ENCODE assay signal across 1 cellular context in the genomic region with DNA sequence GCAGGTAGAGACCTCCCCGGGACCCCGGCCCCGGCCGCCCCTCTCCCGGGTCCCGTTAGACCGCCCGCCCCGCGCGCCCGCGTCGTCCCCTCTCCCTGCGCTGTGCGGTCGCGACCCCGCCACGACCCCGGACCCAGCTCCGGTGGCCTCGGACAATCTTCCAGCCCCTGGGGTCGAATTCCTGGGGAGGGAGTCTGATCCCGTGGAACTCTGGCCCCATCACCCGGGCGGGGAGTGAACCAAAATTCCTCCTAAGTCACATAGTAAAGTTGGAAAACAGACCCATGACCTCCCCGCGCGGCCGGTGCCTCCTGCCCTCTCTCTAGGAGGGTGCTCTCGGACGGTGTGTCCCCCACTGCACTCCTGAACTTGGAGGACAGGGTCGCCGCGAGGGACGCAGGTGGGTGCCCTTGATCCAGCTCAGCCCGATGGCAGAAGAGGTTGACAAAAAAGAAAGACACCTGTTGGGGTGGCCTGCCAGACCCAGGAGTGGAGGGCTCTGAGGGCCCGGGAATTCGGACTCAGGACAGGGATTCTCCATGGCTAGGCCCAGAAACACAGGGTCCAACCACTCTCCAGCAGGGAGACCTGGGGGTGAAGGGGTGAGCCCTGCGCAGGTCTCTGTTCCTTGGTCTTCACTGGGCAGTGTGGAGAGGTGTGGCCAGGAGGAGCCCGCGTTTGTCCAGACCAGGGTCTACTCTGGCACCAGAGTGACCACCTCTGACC.
A peak's percentile ranks its signal among the peaks of the same experiment; 100 is the strongest.
TF ChIP-seq lines count a peak whose summit lies in the region.

No MANE protein-coding gene starts in this region.

TF ChIP-seq in K562, 482 proteins besides CTCF, POLR2A, EP300 and RAD21 (continued from another document and continues in another):
- TF ChIP-seq, protein P1, sequence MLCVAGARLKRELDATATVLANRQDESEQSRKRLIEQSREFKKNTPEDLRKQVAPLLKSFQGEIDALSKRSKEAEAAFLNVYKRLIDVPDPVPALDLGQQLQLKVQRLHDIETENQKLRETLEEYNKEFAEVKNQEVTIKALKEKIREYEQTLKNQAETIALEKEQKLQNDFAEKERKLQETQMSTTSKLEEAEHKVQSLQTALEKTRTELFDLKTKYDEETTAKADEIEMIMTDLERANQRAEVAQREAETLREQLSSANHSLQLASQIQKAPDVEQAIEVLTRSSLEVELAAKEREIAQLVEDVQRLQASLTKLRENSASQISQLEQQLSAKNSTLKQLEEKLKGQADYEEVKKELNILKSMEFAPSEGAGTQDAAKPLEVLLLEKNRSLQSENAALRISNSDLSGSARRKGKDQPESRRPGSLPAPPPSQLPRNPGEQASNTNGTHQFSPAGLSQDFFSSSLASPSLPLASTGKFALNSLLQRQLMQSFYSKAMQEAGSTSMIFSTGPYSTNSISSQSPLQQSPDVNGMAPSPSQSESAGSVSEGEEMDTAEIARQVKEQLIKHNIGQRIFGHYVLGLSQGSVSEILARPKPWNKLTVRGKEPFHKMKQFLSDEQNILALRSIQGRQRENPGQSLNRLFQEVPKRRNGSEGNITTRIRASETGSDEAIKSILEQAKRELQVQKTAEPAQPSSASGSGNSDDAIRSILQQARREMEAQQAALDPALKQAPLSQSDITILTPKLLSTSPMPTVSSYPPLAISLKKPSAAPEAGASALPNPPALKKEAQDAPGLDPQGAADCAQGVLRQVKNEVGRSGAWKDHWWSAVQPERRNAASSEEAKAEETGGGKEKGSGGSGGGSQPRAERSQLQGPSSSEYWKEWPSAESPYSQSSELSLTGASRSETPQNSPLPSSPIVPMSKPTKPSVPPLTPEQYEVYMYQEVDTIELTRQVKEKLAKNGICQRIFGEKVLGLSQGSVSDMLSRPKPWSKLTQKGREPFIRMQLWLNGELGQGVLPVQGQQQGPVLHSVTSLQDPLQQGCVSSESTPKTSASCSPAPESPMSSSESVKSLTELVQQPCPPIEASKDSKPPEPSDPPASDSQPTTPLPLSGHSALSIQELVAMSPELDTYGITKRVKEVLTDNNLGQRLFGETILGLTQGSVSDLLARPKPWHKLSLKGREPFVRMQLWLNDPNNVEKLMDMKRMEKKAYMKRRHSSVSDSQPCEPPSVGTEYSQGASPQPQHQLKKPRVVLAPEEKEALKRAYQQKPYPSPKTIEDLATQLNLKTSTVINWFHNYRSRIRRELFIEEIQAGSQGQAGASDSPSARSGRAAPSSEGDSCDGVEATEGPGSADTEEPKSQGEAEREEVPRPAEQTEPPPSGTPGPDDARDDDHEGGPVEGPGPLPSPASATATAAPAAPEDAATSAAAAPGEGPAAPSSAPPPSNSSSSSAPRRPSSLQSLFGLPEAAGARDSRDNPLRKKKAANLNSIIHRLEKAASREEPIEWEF (CRISPR knock-in tag; IDR thresholded peaks at IDR 0.05): no peak
- TF ChIP-seq KDM5B (IDR thresholded peaks at IDR 0.05; ENCODE audit: insufficient replicate concordance, low read depth, low read length) (peak; percentile 46), NR3C1 (CRISPR knock-in tag; IDR thresholded peaks at IDR 0.05) (no peak), EZH2 (IDR thresholded peaks at IDR 0.05; ENCODE audit: borderline replicate concordance, low read depth, low read length) (no peak), MYBL2 (IDR thresholded peaks at IDR 0.05; ENCODE audit: low read depth) (no peak), MYBL2 (CRISPR knock-in tag; IDR thresholded peaks at IDR 0.05; ENCODE audit: borderline replicate concordance) (no peak), CHD1 (IDR thresholded peaks at IDR 0.05; ENCODE audit: low read length) (peak; percentile 57), FOXA3 (CRISPR knock-in tag; conservative IDR thresholded peaks at IDR 0.05 in 1 of 2, IDR thresholded peaks at IDR 0.05 in 1 of 2) (0 out of 4 replicates have a peak, but pooled peaks of 1 of the 2 experiments have one; percentile 44), TAF1 (IDR thresholded peaks at IDR 0.05; ENCODE audit: control insufficient read depth, extremely low read depth, insufficient read depth, low read length, severe bottlenecking) (peak; percentile 11), SMC3 (conservative IDR thresholded peaks at IDR 0.05; ENCODE audit: insufficient read depth, low read depth, low read length) (no peak), ZBTB7A (IDR thresholded peaks at IDR 0.05; ENCODE audit: borderline replicate concordance, control insufficient read depth, low read depth, low read length) (peak; percentile 84), RFX5 (IDR thresholded peaks at IDR 0.05; ENCODE audit: low read depth, low read length) (no peak), CBX8 (IDR thresholded peaks at IDR 0.05; ENCODE audit: borderline replicate concordance, extremely low read depth, low read depth, low read length, poor library complexity, severe bottlenecking) (no peak), RCOR1 (IDR thresholded peaks at IDR 0.05; ENCODE audit: borderline replicate concordance in 1 of 2, low read depth in 2 of 2, low read length in 2 of 2) (0 out of 4 replicates have a peak, but pooled peaks of 1 of the 2 experiments have one; percentile 1), ZBTB1 (CRISPR knock-in tag; IDR thresholded peaks at IDR 0.05; ENCODE audit: borderline replicate concordance, low read depth) (0 out of 2 replicates have a peak, but pooled peaks have one; percentile 22), SMAD3 (CRISPR knock-in tag; conservative IDR thresholded peaks at IDR 0.05) (no peak), GATAD2A (IDR thresholded peaks at IDR 0.05) (0 out of 2 replicates have a peak, but pooled peaks have one; percentile 48), MTA3 (IDR thresholded peaks at IDR 0.05; ENCODE audit: borderline replicate concordance) (0 out of 2 replicates have a peak, but pooled peaks have one; percentile 45), POU5F1 (IDR thresholded peaks at IDR 0.05; ENCODE audit: borderline replicate concordance, low read depth, low read length, partially characterized antibody) (no peak), SRSF3 (IDR thresholded peaks at IDR 0.05; ENCODE audit: insufficient read depth, low read length) (no peak), FOSL1 (tag; conservative IDR thresholded peaks at IDR 0.05) (0 out of 2 replicates have a peak, but pooled peaks have one; percentile 14)
- TF ChIP-seq, protein P2, sequence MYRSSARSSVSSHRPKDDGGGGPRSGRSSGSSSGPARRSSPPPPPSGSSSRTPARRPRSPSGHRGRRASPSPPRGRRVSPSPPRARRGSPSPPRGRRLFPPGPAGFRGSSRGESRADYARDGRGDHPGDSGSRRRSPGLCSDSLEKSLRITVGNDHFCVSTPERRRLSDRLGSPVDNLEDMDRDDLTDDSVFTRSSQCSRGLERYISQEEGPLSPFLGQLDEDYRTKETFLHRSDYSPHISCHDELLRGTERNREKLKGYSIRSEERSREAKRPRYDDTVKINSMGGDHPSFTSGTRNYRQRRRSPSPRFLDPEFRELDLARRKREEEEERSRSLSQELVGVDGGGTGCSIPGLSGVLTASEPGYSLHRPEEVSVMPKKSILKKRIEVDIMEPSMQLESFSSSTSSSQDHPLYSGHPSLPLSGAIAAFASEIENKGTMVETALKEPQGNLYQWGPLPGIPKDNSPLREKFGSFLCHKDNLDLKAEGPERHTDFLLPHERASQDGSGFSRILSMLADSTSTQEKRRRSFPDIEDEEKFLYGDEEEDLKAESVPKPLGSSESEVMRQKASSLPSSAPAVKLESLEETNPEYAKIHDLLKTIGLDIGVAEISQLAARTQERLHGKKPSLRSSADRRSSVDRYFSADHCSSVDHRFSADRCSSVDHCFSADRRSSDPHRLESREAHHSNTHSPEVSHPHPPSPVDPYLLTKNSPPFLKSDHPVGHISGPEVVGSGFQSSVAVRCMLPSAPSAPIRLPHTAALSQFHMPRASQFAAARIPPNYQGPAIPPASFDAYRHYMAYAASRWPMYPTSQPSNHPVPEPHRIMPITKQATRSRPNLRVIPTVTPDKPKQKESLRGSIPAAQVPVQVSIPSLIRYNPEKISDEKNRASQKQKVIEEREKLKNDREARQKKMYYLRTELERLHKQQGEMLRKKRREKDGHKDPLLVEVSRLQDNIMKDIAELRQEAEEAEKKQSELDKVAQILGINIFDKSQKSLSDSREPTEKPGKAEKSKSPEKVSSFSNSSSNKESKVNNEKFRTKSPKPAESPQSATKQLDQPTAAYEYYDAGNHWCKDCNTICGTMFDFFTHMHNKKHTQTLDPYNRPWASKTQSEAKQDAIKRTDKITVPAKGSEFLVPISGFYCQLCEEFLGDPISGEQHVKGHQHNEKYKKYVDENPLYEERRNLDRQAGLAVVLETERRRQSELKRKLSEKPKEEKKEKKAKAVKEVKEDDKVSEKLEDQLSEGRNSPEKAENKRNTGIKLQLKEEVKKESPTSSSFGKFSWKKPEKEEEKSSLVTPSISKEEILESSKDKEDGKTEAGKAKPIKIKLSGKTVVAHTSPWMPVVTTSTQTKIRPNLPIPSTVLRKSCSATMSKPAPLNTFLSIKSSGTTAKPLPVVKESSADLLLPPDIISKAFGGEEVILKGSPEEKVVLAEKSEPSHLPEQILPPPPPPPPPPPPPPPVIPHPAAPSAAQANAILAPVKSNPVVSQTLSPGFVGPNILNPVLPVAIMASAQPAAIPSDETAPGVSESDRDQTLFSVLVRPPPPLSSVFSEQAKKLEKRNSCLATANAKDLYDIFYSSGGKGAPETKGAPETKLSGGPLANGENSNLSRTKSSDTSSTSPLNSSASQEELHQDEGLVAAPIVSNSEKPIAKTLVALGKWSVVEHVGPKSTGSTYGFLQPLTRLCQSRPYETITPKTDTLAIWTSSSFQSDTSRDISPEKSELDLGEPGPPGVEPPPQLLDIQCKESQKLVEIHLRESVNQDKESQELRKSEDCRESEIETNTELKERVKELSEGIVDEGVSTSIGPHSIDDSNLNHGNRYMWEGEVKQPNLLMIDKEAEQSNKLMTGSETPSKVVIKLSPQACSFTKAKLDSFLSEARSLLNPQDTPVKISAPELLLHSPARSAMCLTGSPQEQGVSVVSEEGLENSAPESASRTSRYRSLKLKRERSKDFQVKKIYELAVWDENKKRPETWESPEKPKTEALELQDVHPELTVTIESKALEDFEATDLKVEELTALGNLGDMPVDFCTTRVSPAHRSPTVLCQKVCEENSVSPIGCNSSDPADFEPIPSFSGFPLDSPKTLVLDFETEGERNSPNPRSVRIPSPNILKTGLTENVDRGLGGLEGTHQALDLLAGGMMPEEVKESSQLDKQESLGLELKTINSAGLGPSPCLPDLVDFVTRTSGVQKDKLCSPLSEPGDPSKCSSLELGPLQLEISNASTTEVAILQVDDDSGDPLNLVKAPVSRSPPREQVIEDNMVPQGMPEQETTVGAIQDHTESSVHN (IDR thresholded peaks at IDR 0.05; ENCODE audit: borderline replicate concordance in 1 of 2, low read depth in 1 of 2): no peak
- TF ChIP-seq, protein P3, sequence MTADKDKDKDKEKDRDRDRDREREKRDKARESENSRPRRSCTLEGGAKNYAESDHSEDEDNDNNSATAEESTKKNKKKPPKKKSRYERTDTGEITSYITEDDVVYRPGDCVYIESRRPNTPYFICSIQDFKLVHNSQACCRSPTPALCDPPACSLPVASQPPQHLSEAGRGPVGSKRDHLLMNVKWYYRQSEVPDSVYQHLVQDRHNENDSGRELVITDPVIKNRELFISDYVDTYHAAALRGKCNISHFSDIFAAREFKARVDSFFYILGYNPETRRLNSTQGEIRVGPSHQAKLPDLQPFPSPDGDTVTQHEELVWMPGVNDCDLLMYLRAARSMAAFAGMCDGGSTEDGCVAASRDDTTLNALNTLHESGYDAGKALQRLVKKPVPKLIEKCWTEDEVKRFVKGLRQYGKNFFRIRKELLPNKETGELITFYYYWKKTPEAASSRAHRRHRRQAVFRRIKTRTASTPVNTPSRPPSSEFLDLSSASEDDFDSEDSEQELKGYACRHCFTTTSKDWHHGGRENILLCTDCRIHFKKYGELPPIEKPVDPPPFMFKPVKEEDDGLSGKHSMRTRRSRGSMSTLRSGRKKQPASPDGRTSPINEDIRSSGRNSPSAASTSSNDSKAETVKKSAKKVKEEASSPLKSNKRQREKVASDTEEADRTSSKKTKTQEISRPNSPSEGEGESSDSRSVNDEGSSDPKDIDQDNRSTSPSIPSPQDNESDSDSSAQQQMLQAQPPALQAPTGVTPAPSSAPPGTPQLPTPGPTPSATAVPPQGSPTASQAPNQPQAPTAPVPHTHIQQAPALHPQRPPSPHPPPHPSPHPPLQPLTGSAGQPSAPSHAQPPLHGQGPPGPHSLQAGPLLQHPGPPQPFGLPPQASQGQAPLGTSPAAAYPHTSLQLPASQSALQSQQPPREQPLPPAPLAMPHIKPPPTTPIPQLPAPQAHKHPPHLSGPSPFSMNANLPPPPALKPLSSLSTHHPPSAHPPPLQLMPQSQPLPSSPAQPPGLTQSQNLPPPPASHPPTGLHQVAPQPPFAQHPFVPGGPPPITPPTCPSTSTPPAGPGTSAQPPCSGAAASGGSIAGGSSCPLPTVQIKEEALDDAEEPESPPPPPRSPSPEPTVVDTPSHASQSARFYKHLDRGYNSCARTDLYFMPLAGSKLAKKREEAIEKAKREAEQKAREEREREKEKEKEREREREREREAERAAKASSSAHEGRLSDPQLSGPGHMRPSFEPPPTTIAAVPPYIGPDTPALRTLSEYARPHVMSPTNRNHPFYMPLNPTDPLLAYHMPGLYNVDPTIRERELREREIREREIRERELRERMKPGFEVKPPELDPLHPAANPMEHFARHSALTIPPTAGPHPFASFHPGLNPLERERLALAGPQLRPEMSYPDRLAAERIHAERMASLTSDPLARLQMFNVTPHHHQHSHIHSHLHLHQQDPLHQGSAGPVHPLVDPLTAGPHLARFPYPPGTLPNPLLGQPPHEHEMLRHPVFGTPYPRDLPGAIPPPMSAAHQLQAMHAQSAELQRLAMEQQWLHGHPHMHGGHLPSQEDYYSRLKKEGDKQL (CRISPR knock-in tag; IDR thresholded peaks at IDR 0.05; ENCODE audit: borderline replicate concordance): no peak
- TF ChIP-seq, protein P4, sequence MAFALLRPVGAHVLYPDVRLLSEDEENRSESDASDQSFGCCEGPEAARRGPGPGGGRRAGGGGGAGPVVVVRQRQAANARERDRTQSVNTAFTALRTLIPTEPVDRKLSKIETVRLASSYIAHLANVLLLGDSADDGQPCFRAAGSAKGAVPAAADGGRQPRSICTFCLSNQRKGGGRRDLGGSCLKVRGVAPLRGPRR (CRISPR knock-in tag; IDR thresholded peaks at IDR 0.05): no peak
- TF ChIP-seq, protein P5, sequence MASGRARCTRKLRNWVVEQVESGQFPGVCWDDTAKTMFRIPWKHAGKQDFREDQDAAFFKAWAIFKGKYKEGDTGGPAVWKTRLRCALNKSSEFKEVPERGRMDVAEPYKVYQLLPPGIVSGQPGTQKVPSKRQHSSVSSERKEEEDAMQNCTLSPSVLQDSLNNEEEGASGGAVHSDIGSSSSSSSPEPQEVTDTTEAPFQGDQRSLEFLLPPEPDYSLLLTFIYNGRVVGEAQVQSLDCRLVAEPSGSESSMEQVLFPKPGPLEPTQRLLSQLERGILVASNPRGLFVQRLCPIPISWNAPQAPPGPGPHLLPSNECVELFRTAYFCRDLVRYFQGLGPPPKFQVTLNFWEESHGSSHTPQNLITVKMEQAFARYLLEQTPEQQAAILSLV (tag; IDR thresholded peaks at IDR 0.05): no peak
- TF ChIP-seq, protein P6, sequence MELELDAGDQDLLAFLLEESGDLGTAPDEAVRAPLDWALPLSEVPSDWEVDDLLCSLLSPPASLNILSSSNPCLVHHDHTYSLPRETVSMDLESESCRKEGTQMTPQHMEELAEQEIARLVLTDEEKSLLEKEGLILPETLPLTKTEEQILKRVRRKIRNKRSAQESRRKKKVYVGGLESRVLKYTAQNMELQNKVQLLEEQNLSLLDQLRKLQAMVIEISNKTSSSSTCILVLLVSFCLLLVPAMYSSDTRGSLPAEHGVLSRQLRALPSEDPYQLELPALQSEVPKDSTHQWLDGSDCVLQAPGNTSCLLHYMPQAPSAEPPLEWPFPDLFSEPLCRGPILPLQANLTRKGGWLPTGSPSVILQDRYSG (tag; conservative IDR thresholded peaks at IDR 0.05; ENCODE audit: low read depth): no peak
